8 cellular contexts compared by ENCODE assay signal in genomic region chr15:98547741-98548166, GRCh38.
DNase-seq lines count a peak whose midpoint lies in the region; ATAC-seq, FAIRE-seq and TF ChIP-seq lines count a peak whose summit lies in the region.

No MANE protein-coding gene starts in this region.

- no peak for TF ChIP-seq POLR2A in GM12891 (IDR thresholded peaks at IDR 0.05; ENCODE audit: low read depth, low read length)

- H3K4me1 ChIP-seq in liver (ENCODE audit: control insufficient read depth in 4 of 4, insufficient read depth in 4 of 4, low read length in 3 of 4) = peaks cover 0 to 6% (median 2%) of the 10 kb centered on the region in 4 donors
- H3K4me1 ChIP-seq in subcutaneous abdominal adipose tissue (ENCODE audit: control insufficient read depth in 5 of 5, insufficient read depth in 5 of 5, low read length in 5 of 5) = peaks cover 2 to 19% (median 16%) of the 10 kb centered on the region in 5 donors

- no peak for ATAC-seq in HG03280 (IDR thresholded peaks at IDR 0.05; ENCODE audit: unreplicated experiment)

- no peak for FAIRE-seq in GM12891 (lab: Jason Lieb, UNC)

- peaks cover 5% of the 10 kb centered on the region for H3K9me3 Mint-ChIP-seq in T-helper 1 cell treated with Interleukin-12 subunit alpha and Interleukin-12 subunit beta and Interleukin-4 antibody, amounts not matched to agents 30 μg/mL and 1 μg/mL, for 36 hours

- peaks cover 0 to 1% (median 0%) of the 10 kb centered on the region in 4 donors for H3K36me3 ChIP-seq in liver (ENCODE audit: control insufficient read depth in 4 of 4, insufficient read depth in 3 of 4, low read depth in 1 of 4, low read length in 3 of 4)
- no peaks in the 10 kb centered on the region for H3K36me3 ChIP-seq in subcutaneous abdominal adipose tissue (ENCODE audit: control insufficient read depth in 5 of 5, insufficient read depth in 5 of 5, low read length in 5 of 5)

- H3K27ac Mint-ChIP-seq in T-helper 1 cell treated with Interleukin-12 subunit alpha and Interleukin-12 subunit beta and Interleukin-4 antibody, amounts not matched to agents 30 μg/mL and 1 μg/mL, for 36 hours = no peak overlapping the region

- H3K27me3 Mint-ChIP-seq in T-helper 1 cell treated with Interleukin-12 subunit alpha and Interleukin-12 subunit beta and Interleukin-4 antibody, amounts not matched to agents 30 μg/mL and 1 μg/mL, for 36 hours (ENCODE audit: low read depth) = peaks cover 65% of the 10 kb centered on the region

- no peaks in the 10 kb centered on the region for H3K36me3 Mint-ChIP-seq in T-helper 1 cell treated with Interleukin-12 subunit alpha and Interleukin-12 subunit beta and Interleukin-4 antibody, amounts not matched to agents 30 μg/mL and 1 μg/mL, for 36 hours (ENCODE audit: low read depth)

- TF ChIP-seq CTCF in choroid plexus epithelial cell (conservative IDR thresholded peaks at IDR 0.05; ENCODE audit: low read depth, low read length) (no peak), liver (IDR thresholded peaks at IDR 0.05; ENCODE audit: low read depth, low read length, missing input control) (no peak)

- 4% methylated on average over 21 of the region's 21 CpGs for WGBS in liver

- H3K9ac ChIP-seq in liver (ENCODE audit: low read depth in 1 of 2, low read length in 2 of 2) (no peak overlapping the region), subcutaneous abdominal adipose tissue (ENCODE audit: low read length in 5 of 5) (no peak overlapping the region)

- peaks cover 13% of the 10 kb centered on the region for H3K4me1 Mint-ChIP-seq in T-helper 1 cell treated with Interleukin-12 subunit alpha and Interleukin-12 subunit beta and Interleukin-4 antibody, amounts not matched to agents 30 μg/mL and 1 μg/mL, for 36 hours (ENCODE audit: low read depth)

- H3K27me3 ChIP-seq in liver (ENCODE audit: control insufficient read depth in 4 of 4, insufficient read depth in 4 of 4, low read length in 3 of 4) (peaks cover 0 to 6% (median 2%) of the 10 kb centered on the region in 4 donors), subcutaneous abdominal adipose tissue (ENCODE audit: control insufficient read depth in 5 of 5, insufficient read depth in 4 of 5, low read length in 5 of 5) (peaks cover 0 to 6% (median 2%) of the 10 kb centered on the region in 5 donors)

- no peak for DNase-seq in T-helper 1 cell
- DNase-seq in choroid plexus epithelial cell (ENCODE audit: low read depth) = peak; percentile 28
- DNase-seq in GM12891 (ENCODE audit: insufficient read length, low spot score) = no peak
- no peak for DNase-seq in OCI-M2 (lab: John Stamatoyannopoulos, UW; ENCODE audit: unreplicated experiment)

- no peak for TF ChIP-seq RAD21 in liver (IDR thresholded peaks at IDR 0.05)

- H3K27ac ChIP-seq in liver (ENCODE audit: low read depth in 1 of 2, low read length in 2 of 2) (peak overlapping the region; percentile 6 to 46), subcutaneous abdominal adipose tissue (ENCODE audit: low read depth, low read length) (peak overlapping the region; percentile 23)

- peak overlapping the region; percentile 82 for H3K4me3 Mint-ChIP-seq in T-helper 1 cell treated with Interleukin-12 subunit alpha and Interleukin-12 subunit beta and Interleukin-4 antibody, amounts not matched to agents 30 μg/mL and 1 μg/mL, for 36 hours

- peak overlapping the region; percentile 56 for H3K4me3 ChIP-seq in choroid plexus epithelial cell (ENCODE audit: low read depth, low read length)
- peak overlapping the region in 1 of 3 donors; percentile 26 for H3K4me3 ChIP-seq in liver (ENCODE audit: low read depth in 1 of 3, low read length in 3 of 3)
- peak overlapping the region; percentile 59 to 71 (median 62) for H3K4me3 ChIP-seq in subcutaneous abdominal adipose tissue (ENCODE audit: low read depth in 1 of 5, low read length in 5 of 5)

- H3K9me3 ChIP-seq in liver (ENCODE audit: control insufficient read depth in 4 of 4, low read length in 3 of 4) (no peaks in the 10 kb centered on the region), subcutaneous abdominal adipose tissue (ENCODE audit: control insufficient read depth in 5 of 5, low read length in 5 of 5) (no peaks in the 10 kb centered on the region)

TF ChIP-seq in liver, 16 proteins besides CTCF, POLR2A, EP300 and RAD21:
- TF ChIP-seq NR2F2 (IDR thresholded peaks at IDR 0.05) (no peak), HNF4G (IDR thresholded peaks at IDR 0.05) (no peak), TAF1 (conservative IDR thresholded peaks at IDR 0.05) (no peak), FOXA1 (IDR thresholded peaks at IDR 0.05) (no peak), RXRA (IDR thresholded peaks at IDR 0.05) (no peak), FOXA2 (IDR thresholded peaks at IDR 0.05) (no peak), JUND (IDR thresholded peaks at IDR 0.05) (no peak), YY1 (IDR thresholded peaks at IDR 0.05) (no peak), HNF4A (conservative IDR thresholded peaks at IDR 0.05) (no peak), ZBTB33 (IDR thresholded peaks at IDR 0.05) (no peak), EGR1 (IDR thresholded peaks at IDR 0.05; ENCODE audit: low read depth in 2 of 2) (no peak), GABPA (IDR thresholded peaks at IDR 0.05 in 1 of 2, conservative IDR thresholded peaks at IDR 0.05 in 1 of 2) (no peak)
TF ChIP-seq in liver: peak in this region for 0.

TF ChIP-seq in GM12891, 5 proteins besides CTCF, POLR2A, EP300 and RAD21:
- TF ChIP-seq POU2F2 (IDR thresholded peaks at IDR 0.05; ENCODE audit: low read depth, low read length) (no peak), PAX5 (IDR thresholded peaks at IDR 0.05; ENCODE audit: insufficient read depth, low read length, severe bottlenecking) (no peak), SPI1 (IDR thresholded peaks at IDR 0.05; ENCODE audit: low read depth, low read length) (no peak), POLR2AphosphoS5 (IDR thresholded peaks at IDR 0.05; ENCODE audit: low read depth, low read length) (no peak), TAF1 (IDR thresholded peaks at IDR 0.05; ENCODE audit: low read depth, low read length) (no peak)
TF ChIP-seq in GM12891: peak in this region for 0.
